ENCODE assay signal across 12 cellular contexts in genomic region chr9:78278177-78278777, GRCh38. TPM values are rescaled to one million over a fixed set of nuclear protein-coding genes. Genes with fewer than 3 reads are reported as not detected.
DNase-seq lines count a peak whose midpoint lies in the region; ATAC-seq and TF ChIP-seq lines count a peak whose summit lies in the region.
"Had no signal": no experiment of that assay in that cellular context is flagged by ENCODE, and none has a peak within 500 bp of the region (broad histone marks: within the 10 kb centered on the region; RNA-seq: fewer than 3 reads in every experiment).

No MANE protein-coding gene starts in this region.

- TF ChIP-seq POLR2A in upper lobe of left lung (IDR thresholded peaks at IDR 0.05) = no peak

- H3K27ac ChIP-seq in heart right ventricle (no peak overlapping the region), upper lobe of left lung (no peak overlapping the region)

- H3K4me3 ChIP-seq in heart right ventricle (no peak overlapping the region), astrocyte of the spinal cord (ENCODE audit: low read depth, low read length) (no peak overlapping the region), upper lobe of left lung (no peak overlapping the region)

- ATAC-seq in heart right ventricle = peak in 5 of 8 donors; percentile 26 to 84 (median 51)
- peak; percentile 77 for ATAC-seq in left lobe of liver
- ATAC-seq in upper lobe of left lung (ENCODE audit: low FRiP score in 2 of 2) = peak; percentile 76 to 88
- ATAC-seq in GM18517 (IDR thresholded peaks at IDR 0.05; ENCODE audit: unreplicated experiment) = no peak
- ATAC-seq: PC-3 had no signal

- intact Hi-C loops in heart right ventricle (cut with DNase I) (no loop called here), cardiac septum (cut with DNase I) (no loop called here)

- H3K36me3 ChIP-seq in heart right ventricle (no peaks in the 10 kb centered on the region), upper lobe of left lung (no peaks in the 10 kb centered on the region)

- DNase-seq in heart right ventricle = no peak
- DNase-seq in cardiac septum (ENCODE audit: low spot score) = no peak
- DNase-seq in astrocyte of the spinal cord (ENCODE audit: low read depth, low spot score) = peak; percentile 74
- DNase-seq in left lobe of liver (ENCODE audit: low spot score) = no peak
- no peak for DNase-seq in upper lobe of left lung
- no peak for DNase-seq in NCI-H2107 treated with DMSO at 0.1 percent for 48 hours (lab: John Stamatoyannopoulos, UW; ENCODE audit: unreplicated experiment)
- no peak for DNase-seq in medulla oblongata (ENCODE audit: extremely low spot score)
- DNase-seq: immature natural killer cell; NCI-H2029 treated with DMSO at 0.1 percent for 48 hours; PC-3; stimulated activated CD4-positive, alpha-beta T cell treated with anti-CD3 and anti-CD28 coated beads, Interleukin-4, amount 100 ng/mL, for 4 hours had no signal

- H3K27me3 ChIP-seq in heart right ventricle (no peaks in the 10 kb centered on the region), upper lobe of left lung (no peaks in the 10 kb centered on the region)

- in situ Hi-C loops in astrocyte of the spinal cord (cut with HindIII; ENCODE audit: low sequenced_read_pairs) = no loop called here

- no peak for TF ChIP-seq EP300 in upper lobe of left lung (IDR thresholded peaks at IDR 0.05)

- H3K9me3 ChIP-seq in heart right ventricle (no peaks in the 10 kb centered on the region), upper lobe of left lung (no peaks in the 10 kb centered on the region)

- WGBS in heart right ventricle, 2 donors = 74 to 76% methylated on average over 5 of the region's 5 CpGs
- WGBS in upper lobe of left lung, 2 donors = 43 to 50% methylated on average over 5 of the region's 5 CpGs

- H3K4me1 ChIP-seq in heart right ventricle (peaks cover 0 to 16% (median 3%) of the 10 kb centered on the region in 9 donors), upper lobe of left lung (peaks cover 0 to 18% (median 10%) of the 10 kb centered on the region in 4 donors)

- TF ChIP-seq CTCF in heart right ventricle (IDR thresholded peaks at IDR 0.05) (no peak), astrocyte of the spinal cord (IDR thresholded peaks at IDR 0.05; ENCODE audit: low read depth, low read length) (no peak), upper lobe of left lung (IDR thresholded peaks at IDR 0.05) (no peak)

RNA-seq across cellular contexts. Expression of gene PSAT1, which starts 18.6 kb away (rescaled TPM):
- total RNA-seq in heart right ventricle (1 to 10 TPM in 2 of 10 donors, under 1 TPM in 7, not detected in 1; 0.28 to 2.4 (median 0.39) TPM), cardiac septum (0.73 TPM), left lobe of liver (92.5 TPM), upper lobe of left lung (10 to 100 TPM in 2 of 6 donors, 1 to 10 TPM in 3, not detected in 1; 1.8 to 14.6 (median 6.4) TPM)
- 1 to 10 TPM in 1 of 2 donors, under 1 TPM in 1; 0.95 to 4.0 TPM for polyA plus RNA-seq in heart right ventricle

RNA-seq across cellular contexts. Expression of gene CEP78, which starts 42.4 kb away (rescaled TPM):
- total RNA-seq in heart right ventricle = 1 to 10 TPM; 2.6 to 5.7 (median 3.2) TPM
- 1 to 10 TPM; 1.7 to 3.5 TPM for polyA plus RNA-seq in heart right ventricle
- 4.0 TPM for total RNA-seq in cardiac septum
- total RNA-seq in left lobe of liver = 10.8 TPM
- 10 to 100 TPM in 4 of 6 donors, 1 to 10 TPM in 2; 7.3 to 26.4 (median 11.9) TPM for total RNA-seq in upper lobe of left lung
